ENCODE assay signal across 1 cellular context in the genomic region with DNA sequence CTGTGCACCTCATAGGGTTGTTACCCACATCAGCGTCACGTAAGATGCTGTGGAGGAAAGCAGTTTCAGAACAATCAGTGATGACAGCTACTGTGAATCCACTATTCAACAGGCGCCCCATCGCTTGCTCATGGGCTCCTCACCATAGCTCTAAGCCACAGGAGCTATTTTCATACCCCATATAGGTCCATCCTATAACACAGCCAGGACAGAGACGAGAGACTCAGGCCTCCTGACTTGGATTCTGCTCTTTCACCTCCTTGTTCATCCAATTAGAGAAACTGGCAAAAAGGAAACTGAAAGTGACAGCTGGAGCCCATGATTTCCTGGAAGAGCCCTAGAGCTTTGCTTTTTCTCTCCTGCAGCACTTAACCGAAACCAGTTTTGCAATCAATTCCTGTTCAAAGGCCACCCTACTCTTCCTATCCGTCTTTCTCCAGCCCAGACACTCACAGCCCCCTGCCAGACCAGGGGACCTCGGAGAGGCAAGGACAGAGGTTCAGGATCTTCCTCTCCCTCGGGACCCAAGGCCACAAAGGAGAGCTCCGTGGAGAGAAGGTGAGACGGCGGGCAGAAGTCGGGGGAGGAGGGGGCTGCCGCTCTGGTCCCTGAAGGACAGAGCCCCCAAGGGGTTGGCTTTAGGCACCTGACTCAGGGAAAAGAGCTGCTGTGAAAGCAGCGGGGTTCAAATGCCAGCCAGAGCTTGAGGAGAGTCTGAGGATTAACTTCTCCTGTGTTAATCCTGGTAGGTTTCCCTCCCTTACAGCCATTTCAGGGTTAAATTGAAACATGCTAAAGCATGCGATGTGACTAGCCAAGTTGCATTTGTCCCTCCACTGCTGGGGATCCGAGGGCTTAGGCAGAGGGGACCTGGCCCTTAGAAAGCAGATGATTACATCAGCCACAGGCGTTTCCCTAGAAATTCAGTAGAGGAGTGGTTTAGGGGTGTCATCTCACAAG.
A peak's percentile ranks its signal among the peaks of the same experiment; 100 is the strongest.
TF ChIP-seq lines count a peak whose summit lies in the region.

A gene with protein sequence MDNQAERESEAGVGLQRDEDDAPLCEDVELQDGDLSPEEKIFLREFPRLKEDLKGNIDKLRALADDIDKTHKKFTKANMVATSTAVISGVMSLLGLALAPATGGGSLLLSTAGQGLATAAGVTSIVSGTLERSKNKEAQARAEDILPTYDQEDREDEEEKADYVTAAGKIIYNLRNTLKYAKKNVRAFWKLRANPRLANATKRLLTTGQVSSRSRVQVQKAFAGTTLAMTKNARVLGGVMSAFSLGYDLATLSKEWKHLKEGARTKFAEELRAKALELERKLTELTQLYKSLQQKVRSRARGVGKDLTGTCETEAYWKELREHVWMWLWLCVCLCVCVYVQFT (plus strand): TSS at position 381 of the 960 bp plus-strand sequence. CDS start 7,980 bp downstream, outside the sequence.

TF ChIP-seq in HepG2, 621 proteins besides CTCF, POLR2A, EP300 and RAD21 (continued from another document and continues in another):
- TF ChIP-seq, protein P1, sequence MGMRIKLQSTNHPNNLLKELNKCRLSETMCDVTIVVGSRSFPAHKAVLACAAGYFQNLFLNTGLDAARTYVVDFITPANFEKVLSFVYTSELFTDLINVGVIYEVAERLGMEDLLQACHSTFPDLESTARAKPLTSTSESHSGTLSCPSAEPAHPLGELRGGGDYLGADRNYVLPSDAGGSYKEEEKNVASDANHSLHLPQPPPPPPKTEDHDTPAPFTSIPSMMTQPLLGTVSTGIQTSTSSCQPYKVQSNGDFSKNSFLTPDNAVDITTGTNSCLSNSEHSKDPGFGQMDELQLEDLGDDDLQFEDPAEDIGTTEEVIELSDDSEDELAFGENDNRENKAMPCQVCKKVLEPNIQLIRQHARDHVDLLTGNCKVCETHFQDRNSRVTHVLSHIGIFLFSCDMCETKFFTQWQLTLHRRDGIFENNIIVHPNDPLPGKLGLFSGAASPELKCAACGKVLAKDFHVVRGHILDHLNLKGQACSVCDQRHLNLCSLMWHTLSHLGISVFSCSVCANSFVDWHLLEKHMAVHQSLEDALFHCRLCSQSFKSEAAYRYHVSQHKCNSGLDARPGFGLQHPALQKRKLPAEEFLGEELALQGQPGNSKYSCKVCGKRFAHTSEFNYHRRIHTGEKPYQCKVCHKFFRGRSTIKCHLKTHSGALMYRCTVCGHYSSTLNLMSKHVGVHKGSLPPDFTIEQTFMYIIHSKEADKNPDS (CRISPR knock-in tag; IDR thresholded peaks at IDR 0.05): no peak
- TF ChIP-seq SNAPC2 (CRISPR knock-in tag; IDR thresholded peaks at IDR 0.05) (no peak), PCBP2 (optimal IDR thresholded peaks at IDR 0.05; ENCODE audit: low read depth, low read length, poor library complexity, severe bottlenecking) (no peak), ZNF792 (CRISPR knock-in tag; IDR thresholded peaks at IDR 0.05) (no peak), ZNF547 (CRISPR knock-in tag; IDR thresholded peaks at IDR 0.05) (0 out of 2 replicates have a peak, but pooled peaks have one; percentile 30), ZBTB1 (CRISPR knock-in tag; IDR thresholded peaks at IDR 0.05; ENCODE audit: borderline replicate concordance) (no peak), ZNF597 (CRISPR knock-in tag; IDR thresholded peaks at IDR 0.05) (no peak), POLR2AphosphoS2 (IDR thresholded peaks at IDR 0.05; ENCODE audit: low read depth, low read length) (no peak), ZNF768 (CRISPR knock-in tag; IDR thresholded peaks at IDR 0.05) (no peak), ERF (CRISPR knock-in tag; IDR thresholded peaks at IDR 0.05) (0 out of 2 replicates have a peak, but pooled peaks have one; percentile 43), NR2F6 (IDR thresholded peaks at IDR 0.05) (no peak), NR2F6 (CRISPR knock-in tag; IDR thresholded peaks at IDR 0.05) (0 out of 2 replicates have a peak, but pooled peaks have one; percentile 24), SOX6 (IDR thresholded peaks at IDR 0.05) (no peak), SOX6 (CRISPR knock-in tag; IDR thresholded peaks at IDR 0.05) (peak; percentile 45; the same call in 1 of the 2 replicates), TARDBP (CRISPR knock-in tag; IDR thresholded peaks at IDR 0.05) (peak; percentile 57; the same call in 1 of the 2 replicates), GATAD2A (CRISPR knock-in tag; IDR thresholded peaks at IDR 0.05) (peak; percentile 68), MIXL1 (CRISPR knock-in tag; IDR thresholded peaks at IDR 0.05) (no peak), DNMT1 (CRISPR knock-in tag; IDR thresholded peaks at IDR 0.05) (no peak), ZNF441 (CRISPR knock-in tag; IDR thresholded peaks at IDR 0.05; ENCODE audit: borderline replicate concordance) (no peak), ZBTB2 (CRISPR knock-in tag; IDR thresholded peaks at IDR 0.05; ENCODE audit: low read depth) (no peak), JDP2 (CRISPR knock-in tag; IDR thresholded peaks at IDR 0.05; ENCODE audit: borderline replicate concordance) (no peak), ZNF747 (CRISPR knock-in tag; IDR thresholded peaks at IDR 0.05; ENCODE audit: borderline replicate concordance) (no peak), MEIS1 (CRISPR knock-in tag; IDR thresholded peaks at IDR 0.05; ENCODE audit: borderline replicate concordance) (no peak), ZNF543 (CRISPR knock-in tag; IDR thresholded peaks at IDR 0.05) (no peak), TMF1 (CRISPR knock-in tag; IDR thresholded peaks at IDR 0.05; ENCODE audit: low read depth) (no peak), PAF1 (CRISPR knock-in tag; IDR thresholded peaks at IDR 0.05) (no peak), ZNF253 (CRISPR knock-in tag; IDR thresholded peaks at IDR 0.05; ENCODE audit: borderline replicate concordance) (no peak), RELA (CRISPR knock-in tag; IDR thresholded peaks at IDR 0.05) (no peak), ZNF160 (CRISPR knock-in tag; IDR thresholded peaks at IDR 0.05) (no peak), EED (CRISPR knock-in tag; IDR thresholded peaks at IDR 0.05) (no peak), SIX4 (CRISPR knock-in tag; IDR thresholded peaks at IDR 0.05) (0 out of 2 replicates have a peak, but pooled peaks have one; percentile 18), SRSF9 (IDR thresholded peaks at IDR 0.05; ENCODE audit: borderline replicate concordance, insufficient read depth, low read depth, low read length, poor library complexity, severe bottlenecking) (no peak), AHR (CRISPR knock-in tag; IDR thresholded peaks at IDR 0.05) (no peak), ZKSCAN8 (CRISPR knock-in tag; IDR thresholded peaks at IDR 0.05; ENCODE audit: borderline replicate concordance) (no peak), ZBTB3 (CRISPR knock-in tag; IDR thresholded peaks at IDR 0.05; ENCODE audit: borderline replicate concordance, low read depth) (no peak), ZKSCAN5 (CRISPR knock-in tag; IDR thresholded peaks at IDR 0.05) (no peak), FIP1L1 (IDR thresholded peaks at IDR 0.05; ENCODE audit: borderline replicate concordance, insufficient read depth, low read depth, low read length) (no peak), ZNF563 (CRISPR knock-in tag; IDR thresholded peaks at IDR 0.05) (no peak), NFKB2 (CRISPR knock-in tag; IDR thresholded peaks at IDR 0.05; ENCODE audit: borderline replicate concordance) (peak; percentile 41; the same call in 1 of the 2 replicates), ZNF724P (CRISPR knock-in tag; IDR thresholded peaks at IDR 0.05; ENCODE audit: borderline replicate concordance) (no peak), ZSCAN9 (CRISPR knock-in tag; IDR thresholded peaks at IDR 0.05; ENCODE audit: borderline replicate concordance) (peak; percentile 29; the same call in 1 of the 2 replicates), ZNF782 (CRISPR knock-in tag; IDR thresholded peaks at IDR 0.05; ENCODE audit: borderline replicate concordance) (no peak), ZNF143 (CRISPR knock-in tag; IDR thresholded peaks at IDR 0.05) (no peak), TP53 (CRISPR knock-in tag; conservative IDR thresholded peaks at IDR 0.05) (no peak), FOXA3 (CRISPR knock-in tag; IDR thresholded peaks at IDR 0.05) (0 out of 2 replicates have a peak, but pooled peaks have one; percentile 10), ZNF850 (CRISPR knock-in tag; conservative IDR thresholded peaks at IDR 0.05) (no peak)
- TF ChIP-seq, protein P2, sequence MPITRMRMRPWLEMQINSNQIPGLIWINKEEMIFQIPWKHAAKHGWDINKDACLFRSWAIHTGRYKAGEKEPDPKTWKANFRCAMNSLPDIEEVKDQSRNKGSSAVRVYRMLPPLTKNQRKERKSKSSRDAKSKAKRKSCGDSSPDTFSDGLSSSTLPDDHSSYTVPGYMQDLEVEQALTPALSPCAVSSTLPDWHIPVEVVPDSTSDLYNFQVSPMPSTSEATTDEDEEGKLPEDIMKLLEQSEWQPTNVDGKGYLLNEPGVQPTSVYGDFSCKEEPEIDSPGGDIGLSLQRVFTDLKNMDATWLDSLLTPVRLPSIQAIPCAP (CRISPR knock-in tag; IDR thresholded peaks at IDR 0.05; ENCODE audit: low read depth): peak; percentile 99
- TF ChIP-seq, protein P3, sequence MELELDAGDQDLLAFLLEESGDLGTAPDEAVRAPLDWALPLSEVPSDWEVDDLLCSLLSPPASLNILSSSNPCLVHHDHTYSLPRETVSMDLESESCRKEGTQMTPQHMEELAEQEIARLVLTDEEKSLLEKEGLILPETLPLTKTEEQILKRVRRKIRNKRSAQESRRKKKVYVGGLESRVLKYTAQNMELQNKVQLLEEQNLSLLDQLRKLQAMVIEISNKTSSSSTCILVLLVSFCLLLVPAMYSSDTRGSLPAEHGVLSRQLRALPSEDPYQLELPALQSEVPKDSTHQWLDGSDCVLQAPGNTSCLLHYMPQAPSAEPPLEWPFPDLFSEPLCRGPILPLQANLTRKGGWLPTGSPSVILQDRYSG (CRISPR knock-in tag; IDR thresholded peaks at IDR 0.05): no peak
- TF ChIP-seq, protein P4, sequence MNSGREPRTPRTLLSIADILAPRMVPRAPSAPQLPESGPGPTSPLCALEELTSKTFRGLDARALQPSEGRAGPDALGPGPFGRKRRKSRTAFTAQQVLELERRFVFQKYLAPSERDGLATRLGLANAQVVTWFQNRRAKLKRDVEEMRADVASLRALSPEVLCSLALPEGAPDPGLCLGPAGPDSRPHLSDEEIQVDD (CRISPR knock-in tag; IDR thresholded peaks at IDR 0.05; ENCODE audit: borderline replicate concordance): no peak
- TF ChIP-seq, protein P5, sequence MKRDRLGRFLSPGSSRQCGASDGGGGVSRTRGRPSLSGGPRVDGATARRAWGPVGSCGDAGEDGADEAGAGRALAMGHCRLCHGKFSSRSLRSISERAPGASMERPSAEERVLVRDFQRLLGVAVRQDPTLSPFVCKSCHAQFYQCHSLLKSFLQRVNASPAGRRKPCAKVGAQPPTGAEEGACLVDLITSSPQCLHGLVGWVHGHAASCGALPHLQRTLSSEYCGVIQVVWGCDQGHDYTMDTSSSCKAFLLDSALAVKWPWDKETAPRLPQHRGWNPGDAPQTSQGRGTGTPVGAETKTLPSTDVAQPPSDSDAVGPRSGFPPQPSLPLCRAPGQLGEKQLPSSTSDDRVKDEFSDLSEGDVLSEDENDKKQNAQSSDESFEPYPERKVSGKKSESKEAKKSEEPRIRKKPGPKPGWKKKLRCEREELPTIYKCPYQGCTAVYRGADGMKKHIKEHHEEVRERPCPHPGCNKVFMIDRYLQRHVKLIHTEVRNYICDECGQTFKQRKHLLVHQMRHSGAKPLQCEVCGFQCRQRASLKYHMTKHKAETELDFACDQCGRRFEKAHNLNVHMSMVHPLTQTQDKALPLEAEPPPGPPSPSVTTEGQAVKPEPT (CRISPR knock-in tag; IDR thresholded peaks at IDR 0.05; ENCODE audit: low read depth): no peak
- TF ChIP-seq, protein P6, sequence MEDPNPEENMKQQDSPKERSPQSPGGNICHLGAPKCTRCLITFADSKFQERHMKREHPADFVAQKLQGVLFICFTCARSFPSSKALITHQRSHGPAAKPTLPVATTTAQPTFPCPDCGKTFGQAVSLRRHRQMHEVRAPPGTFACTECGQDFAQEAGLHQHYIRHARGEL (CRISPR knock-in tag; IDR thresholded peaks at IDR 0.05): no peak
- TF ChIP-seq, protein P7, sequence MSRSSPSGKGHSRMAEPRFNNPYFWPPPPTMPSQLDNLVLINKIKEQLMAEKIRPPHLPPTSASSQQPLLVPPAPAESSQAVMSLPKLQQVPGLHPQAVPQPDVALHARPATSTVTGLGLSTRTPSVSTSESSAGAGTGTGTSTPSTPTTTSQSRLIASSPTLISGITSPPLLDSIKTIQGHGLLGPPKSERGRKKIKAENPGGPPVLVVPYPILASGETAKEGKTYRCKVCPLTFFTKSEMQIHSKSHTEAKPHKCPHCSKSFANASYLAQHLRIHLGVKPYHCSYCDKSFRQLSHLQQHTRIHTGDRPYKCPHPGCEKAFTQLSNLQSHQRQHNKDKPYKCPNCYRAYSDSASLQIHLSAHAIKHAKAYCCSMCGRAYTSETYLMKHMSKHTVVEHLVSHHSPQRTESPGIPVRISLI (CRISPR knock-in tag; IDR thresholded peaks at IDR 0.05; ENCODE audit: borderline replicate concordance): no peak
- TF ChIP-seq, protein P8, sequence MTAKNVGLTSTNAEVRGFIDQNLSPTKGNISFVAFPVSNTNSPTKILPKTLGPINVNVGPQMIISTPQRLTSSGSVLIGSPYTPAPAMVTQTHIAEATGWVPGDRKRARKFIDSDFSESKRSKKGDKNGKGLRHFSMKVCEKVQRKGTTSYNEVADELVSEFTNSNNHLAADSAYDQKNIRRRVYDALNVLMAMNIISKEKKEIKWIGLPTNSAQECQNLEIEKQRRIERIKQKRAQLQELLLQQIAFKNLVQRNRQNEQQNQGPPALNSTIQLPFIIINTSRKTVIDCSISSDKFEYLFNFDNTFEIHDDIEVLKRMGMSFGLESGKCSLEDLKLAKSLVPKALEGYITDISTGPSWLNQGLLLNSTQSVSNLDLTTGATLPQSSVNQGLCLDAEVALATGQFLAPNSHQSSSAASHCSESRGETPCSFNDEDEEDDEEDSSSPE (CRISPR knock-in tag; IDR thresholded peaks at IDR 0.05): no peak
